ENCODE assay signal across 2 cellular contexts in genomic region chr1:225771661-225772322, GRCh38.
TF ChIP-seq lines count a peak whose summit lies in the region.

No MANE protein-coding gene starts in this region.

TF ChIP-seq in HCT116, 20 proteins besides CTCF, POLR2A, EP300 and RAD21 (continued from another document):
- TF ChIP-seq, protein P1, sequence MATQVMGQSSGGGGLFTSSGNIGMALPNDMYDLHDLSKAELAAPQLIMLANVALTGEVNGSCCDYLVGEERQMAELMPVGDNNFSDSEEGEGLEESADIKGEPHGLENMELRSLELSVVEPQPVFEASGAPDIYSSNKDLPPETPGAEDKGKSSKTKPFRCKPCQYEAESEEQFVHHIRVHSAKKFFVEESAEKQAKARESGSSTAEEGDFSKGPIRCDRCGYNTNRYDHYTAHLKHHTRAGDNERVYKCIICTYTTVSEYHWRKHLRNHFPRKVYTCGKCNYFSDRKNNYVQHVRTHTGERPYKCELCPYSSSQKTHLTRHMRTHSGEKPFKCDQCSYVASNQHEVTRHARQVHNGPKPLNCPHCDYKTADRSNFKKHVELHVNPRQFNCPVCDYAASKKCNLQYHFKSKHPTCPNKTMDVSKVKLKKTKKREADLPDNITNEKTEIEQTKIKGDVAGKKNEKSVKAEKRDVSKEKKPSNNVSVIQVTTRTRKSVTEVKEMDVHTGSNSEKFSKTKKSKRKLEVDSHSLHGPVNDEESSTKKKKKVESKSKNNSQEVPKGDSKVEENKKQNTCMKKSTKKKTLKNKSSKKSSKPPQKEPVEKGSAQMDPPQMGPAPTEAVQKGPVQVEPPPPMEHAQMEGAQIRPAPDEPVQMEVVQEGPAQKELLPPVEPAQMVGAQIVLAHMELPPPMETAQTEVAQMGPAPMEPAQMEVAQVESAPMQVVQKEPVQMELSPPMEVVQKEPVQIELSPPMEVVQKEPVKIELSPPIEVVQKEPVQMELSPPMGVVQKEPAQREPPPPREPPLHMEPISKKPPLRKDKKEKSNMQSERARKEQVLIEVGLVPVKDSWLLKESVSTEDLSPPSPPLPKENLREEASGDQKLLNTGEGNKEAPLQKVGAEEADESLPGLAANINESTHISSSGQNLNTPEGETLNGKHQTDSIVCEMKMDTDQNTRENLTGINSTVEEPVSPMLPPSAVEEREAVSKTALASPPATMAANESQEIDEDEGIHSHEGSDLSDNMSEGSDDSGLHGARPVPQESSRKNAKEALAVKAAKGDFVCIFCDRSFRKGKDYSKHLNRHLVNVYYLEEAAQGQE (IDR thresholded peaks at IDR 0.05; ENCODE audit: low read depth), result no peak
- TF ChIP-seq TCF7L2 (IDR thresholded peaks at IDR 0.05; ENCODE audit: borderline replicate concordance, extremely low read depth, insufficient read depth, insufficient read length) (no peak), CEBPB (IDR thresholded peaks at IDR 0.05; ENCODE audit: low read depth) (no peak), EZH2phosphoT487 (IDR thresholded peaks at IDR 0.05; ENCODE audit: borderline replicate concordance) (no peak), POLR2AphosphoS5 (IDR thresholded peaks at IDR 0.05; ENCODE audit: low read depth, low read length) (no peak), JUND (IDR thresholded peaks at IDR 0.05) (no peak), MAX (IDR thresholded peaks at IDR 0.05) (no peak), ATF3 (IDR thresholded peaks at IDR 0.05) (no peak), SIN3A (IDR thresholded peaks at IDR 0.05; ENCODE audit: low read depth) (no peak), EGR1 (IDR thresholded peaks at IDR 0.05; ENCODE audit: low read depth) (no peak), CBX3 (IDR thresholded peaks at IDR 0.05; ENCODE audit: low read depth) (no peak), ELF1 (IDR thresholded peaks at IDR 0.05; ENCODE audit: borderline replicate concordance, low read depth) (no peak), SP1 (IDR thresholded peaks at IDR 0.05; ENCODE audit: low read depth) (no peak), ZNF274 (IDR thresholded peaks at IDR 0.05; ENCODE audit: low read depth, low read length) (no peak), FOSL1 (IDR thresholded peaks at IDR 0.05; ENCODE audit: low read depth) (no peak)

TF ChIP-seq in SK-N-SH treated with all-trans-retinoic acid at 6 μM for 48 hours, 23 proteins besides CTCF, POLR2A, EP300 and RAD21 (continued from another document):
- TF ChIP-seq, protein P2, sequence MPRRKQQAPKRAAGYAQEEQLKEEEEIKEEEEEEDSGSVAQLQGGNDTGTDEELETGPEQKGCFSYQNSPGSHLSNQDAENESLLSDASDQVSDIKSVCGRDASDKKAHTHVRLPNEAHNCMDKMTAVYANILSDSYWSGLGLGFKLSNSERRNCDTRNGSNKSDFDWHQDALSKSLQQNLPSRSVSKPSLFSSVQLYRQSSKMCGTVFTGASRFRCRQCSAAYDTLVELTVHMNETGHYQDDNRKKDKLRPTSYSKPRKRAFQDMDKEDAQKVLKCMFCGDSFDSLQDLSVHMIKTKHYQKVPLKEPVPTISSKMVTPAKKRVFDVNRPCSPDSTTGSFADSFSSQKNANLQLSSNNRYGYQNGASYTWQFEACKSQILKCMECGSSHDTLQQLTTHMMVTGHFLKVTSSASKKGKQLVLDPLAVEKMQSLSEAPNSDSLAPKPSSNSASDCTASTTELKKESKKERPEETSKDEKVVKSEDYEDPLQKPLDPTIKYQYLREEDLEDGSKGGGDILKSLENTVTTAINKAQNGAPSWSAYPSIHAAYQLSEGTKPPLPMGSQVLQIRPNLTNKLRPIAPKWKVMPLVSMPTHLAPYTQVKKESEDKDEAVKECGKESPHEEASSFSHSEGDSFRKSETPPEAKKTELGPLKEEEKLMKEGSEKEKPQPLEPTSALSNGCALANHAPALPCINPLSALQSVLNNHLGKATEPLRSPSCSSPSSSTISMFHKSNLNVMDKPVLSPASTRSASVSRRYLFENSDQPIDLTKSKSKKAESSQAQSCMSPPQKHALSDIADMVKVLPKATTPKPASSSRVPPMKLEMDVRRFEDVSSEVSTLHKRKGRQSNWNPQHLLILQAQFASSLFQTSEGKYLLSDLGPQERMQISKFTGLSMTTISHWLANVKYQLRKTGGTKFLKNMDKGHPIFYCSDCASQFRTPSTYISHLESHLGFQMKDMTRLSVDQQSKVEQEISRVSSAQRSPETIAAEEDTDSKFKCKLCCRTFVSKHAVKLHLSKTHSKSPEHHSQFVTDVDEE (CRISPR knock-in tag; IDR thresholded peaks at IDR 0.05), result no peak
- TF ChIP-seq BACH2 (CRISPR knock-in tag; IDR thresholded peaks at IDR 0.05; ENCODE audit: borderline replicate concordance), result no peak
- no peak for TF ChIP-seq ZNF565 (CRISPR knock-in tag; conservative IDR thresholded peaks at IDR 0.05; ENCODE audit: low read depth)
- TF ChIP-seq CSDC2 (CRISPR knock-in tag; IDR thresholded peaks at IDR 0.05), result no peak
- no peak for TF ChIP-seq OSR1 (CRISPR knock-in tag; IDR thresholded peaks at IDR 0.05)
TF ChIP-seq in SK-N-SH treated with all-trans-retinoic acid at 6 μM for 48 hours: peak in this region for 0.
